In genomic region chr7:123435080-123435700, GRCh38 we compare ENCODE assay signal across 21 cellular contexts.
DNase-seq lines count a peak whose midpoint lies in the region; ATAC-seq, FAIRE-seq and TF ChIP-seq lines count a peak whose summit lies in the region.
"Had no signal": no experiment of that assay in that cellular context is flagged by ENCODE, and none has a peak within 500 bp of the region (broad histone marks: within the 10 kb centered on the region; RNA-seq: fewer than 3 reads in every experiment).

No MANE protein-coding gene starts in this region.

- H3K79me2 ChIP-seq in HepG2 (ENCODE audit: insufficient read depth, low read length) (no peaks in the 10 kb centered on the region), K562 (ENCODE audit: control insufficient read depth, insufficient read depth, low read length) (no peaks in the 10 kb centered on the region)

- FAIRE-seq in HepG2 (lab: Jason Lieb, UNC) (no peak), K562 (lab: Jason Lieb, UNC) (no peak)
- FAIRE-seq: GM12891, GM18507 had no signal

- no peak overlapping the region for H3K9ac ChIP-seq in HepG2 (ENCODE audit: insufficient read depth, low read depth, low read length)
- H3K9ac ChIP-seq in SK-N-MC (ENCODE audit: insufficient read length), result no peak overlapping the region
- no peak overlapping the region for H3K9ac ChIP-seq in K562 (ENCODE audit: insufficient read depth in 1 of 2, low read depth in 2 of 2, low read length in 2 of 2)

- intact Hi-C loops in HepG2 (cut with micrococcal nuclease; ENCODE audit: unreplicated experiment), result no loop called here
- intact Hi-C loops in right lobe of liver (cut with DNase I), result no loop called here
- intact Hi-C loops in K562 (cut with micrococcal nuclease), result no loop called here

- TF ChIP-seq EP300 in HepG2 (IDR thresholded peaks at IDR 0.05; ENCODE audit: low read depth in 2 of 2, low read length in 2 of 2) (no peak), HepG2 (CRISPR knock-in tag; IDR thresholded peaks at IDR 0.05; ENCODE audit: borderline replicate concordance) (no peak), K562 (IDR thresholded peaks at IDR 0.05; ENCODE audit: low read length) (no peak)

- TF ChIP-seq CTCF in HepG2 (CRISPR knock-in tag; IDR thresholded peaks at IDR 0.05), result no peak
- TF ChIP-seq CTCF in right lobe of liver (IDR thresholded peaks at IDR 0.05), result no peak
- no peak for TF ChIP-seq CTCF in K562 (IDR thresholded peaks at IDR 0.05 in 2 of 3, conservative IDR thresholded peaks at IDR 0.05 in 1 of 3; ENCODE audit: insufficient read depth in 2 of 3, low read depth in 1 of 3, low read length in 3 of 3)

- H2AFZ ChIP-seq in HepG2 (ENCODE audit: low read length) (no peak overlapping the region), K562 (ENCODE audit: low read depth, low read length) (no peak overlapping the region)
- H2AFZ ChIP-seq: GM23338 had no signal

- POLR2A ChIA-PET in HepG2 (lab: Yijun Ruan, JAX) (no interaction called here), K562 (lab: Yijun Ruan, JAX) (no interaction called here)

- H3K4me1 ChIP-seq in HepG2 (ENCODE audit: insufficient read depth, low read length) (no peaks in the 10 kb centered on the region), right lobe of liver (no peaks in the 10 kb centered on the region), K562 (replicated peaks in 1 of 2; ENCODE audit: control insufficient read depth in 2 of 2, insufficient read depth in 2 of 2, low read length in 2 of 2) (no peaks in the 10 kb centered on the region)

- TF ChIP-seq RAD21 in HepG2 (CRISPR knock-in tag; IDR thresholded peaks at IDR 0.05) (no peak), K562 (CRISPR knock-in tag; conservative IDR thresholded peaks at IDR 0.05 in 1 of 2, IDR thresholded peaks at IDR 0.05 in 1 of 2) (no peak)

- 19% methylated on average over 4 of the region's 4 CpGs for WGBS in HepG2 (ENCODE audit: low lambda C conversion rate)
- WGBS in right lobe of liver (ENCODE audit: insufficient coverage, low coverage, low lambda C conversion rate, missing lambda C conversion rate), result 60% methylated on average over 4 of the region's 4 CpGs
- WGBS in K562 (ENCODE audit: insufficient coverage, low coverage, missing lambda C conversion rate), result 1% methylated on average over 4 of the region's 4 CpGs

- BruUV-seq in HepG2 (replicated peaks; lab: Mats Ljungman, UMichigan), result no TSS peak
- no TSS peak for BruUV-seq in K562 (replicated peaks; lab: Mats Ljungman, UMichigan)

- H3K4me2 ChIP-seq in HepG2 (ENCODE audit: low read depth, low read length) (no peak overlapping the region), K562 (ENCODE audit: insufficient read depth, low read length) (no peak overlapping the region)
- H3K4me2 ChIP-seq: GM23338 had no signal

- in situ Hi-C loops in HepG2 (cut with HindIII; ENCODE audit: extremely low pct_ligation_motif_present, low pct_unique_long_range_greater_than_20kb) (no loop called here), K562 (cut with MboI) (no loop called here)

- H3K4me3 ChIP-seq in HepG2 (replicated peaks in 1 of 3; ENCODE audit: insufficient read depth in 1 of 3, low read depth in 2 of 3, low read length in 3 of 3) (no peak overlapping the region), right lobe of liver (no peak overlapping the region), SK-N-MC (no peak overlapping the region; the same call in 1 of the 2 replicates), K562 (no peak overlapping the region)
- H3K4me3 ChIP-seq: GM23338 had no signal

- H3K9me1 ChIP-seq in K562 (ENCODE audit: control insufficient read depth, insufficient read depth, low read length), result no peaks in the 10 kb centered on the region

- DNase-seq in HepG2 (ENCODE audit: low spot score), result no peak
- DNase-seq in right lobe of liver, result no peak
- no peak for DNase-seq in SK-N-MC (ENCODE audit: low read depth, low spot score)
- no peak for DNase-seq in K562 (ENCODE audit: extremely low read depth in 1 of 4, low spot score in 3 of 4)
- no peak for DNase-seq in NCI-H2171 (lab: John Stamatoyannopoulos, UW)
- no peak for DNase-seq in NCI-H128 (lab: John Stamatoyannopoulos, UW; ENCODE audit: unreplicated experiment)
- DNase-seq: ACHN; AML-193; C1 segment of cervical spinal cord; Calu3; CD4-positive, alpha-beta memory T cell; COR-L47; DMS53; DMS79 treated with DMSO at 0.1 percent for 48 hours; GF-D8; H9 had no signal

- ATAC-seq in HepG2 (no peak), right lobe of liver (no peak), K562 (no peak)
- ATAC-seq: GM23338, HCT116 had no signal

- CTCF ChIA-PET in HepG2 (lab: Yijun Ruan, JAX; ENCODE audit: low intra/inter-chr PET ratio, low total read pairs), result no interaction called here
- CTCF ChIA-PET in K562 (lab: Yijun Ruan, JAX; ENCODE audit: low intra/inter-chr PET ratio), result no interaction called here

- TF ChIP-seq POLR2A in HepG2 (IDR thresholded peaks at IDR 0.05; ENCODE audit: insufficient read depth in 1 of 2, low read depth in 2 of 2, low read length in 2 of 2) (no peak), right lobe of liver (IDR thresholded peaks at IDR 0.05) (no peak), K562 (conservative IDR thresholded peaks at IDR 0.05) (no peak)

- no peaks in the 10 kb centered on the region; a peak in 1 of 5 replicates for H3K27me3 ChIP-seq in HepG2 (ENCODE audit: control insufficient read depth in 1 of 2, insufficient read depth in 2 of 2, low read length in 2 of 2)
- H3K27me3 ChIP-seq in right lobe of liver, result no peaks in the 10 kb centered on the region
- H3K27me3 ChIP-seq in K562 (ENCODE audit: control insufficient read depth in 2 of 2, insufficient read depth in 2 of 2, low read length in 2 of 2), result no peaks in the 10 kb centered on the region

- no peaks in the 10 kb centered on the region for H3K36me3 ChIP-seq in HepG2 (replicated peaks in 1 of 2; ENCODE audit: control insufficient read depth in 1 of 2, insufficient read depth in 2 of 2, low read length in 2 of 2)
- H3K36me3 ChIP-seq in right lobe of liver, result no peaks in the 10 kb centered on the region
- no peaks in the 10 kb centered on the region for H3K36me3 ChIP-seq in SK-N-MC (ENCODE audit: insufficient read depth, low read length)
- no peaks in the 10 kb centered on the region for H3K36me3 ChIP-seq in K562 (ENCODE audit: control insufficient read depth, insufficient read depth, low read length)

- no peak overlapping the region for H3K27ac ChIP-seq in HepG2 (ENCODE audit: extremely low read length, insufficient read depth, low read length)
- no peak overlapping the region for H3K27ac ChIP-seq in right lobe of liver
- H3K27ac ChIP-seq in SK-N-MC, result peak overlapping the region; percentile 66
- H3K27ac ChIP-seq in K562 (ENCODE audit: extremely low read depth, low read depth, low read length), result no peak overlapping the region
- H3K27ac ChIP-seq: 22Rv1 had no signal

- H4K20me1 ChIP-seq in HepG2 (ENCODE audit: insufficient read depth, low read length) (no peaks in the 10 kb centered on the region), K562 (replicated peaks; ENCODE audit: control insufficient read depth, insufficient read depth, low read length) (no peaks in the 10 kb centered on the region)

- no peaks in the 10 kb centered on the region for H3K9me3 ChIP-seq in HepG2 (ENCODE audit: low read length)
- no peaks in the 10 kb centered on the region for H3K9me3 ChIP-seq in right lobe of liver
- no peaks in the 10 kb centered on the region for H3K9me3 ChIP-seq in SK-N-MC (ENCODE audit: low read depth, low read length)
- no peaks in the 10 kb centered on the region for H3K9me3 ChIP-seq in K562 (replicated peaks; ENCODE audit: control insufficient read depth, insufficient read depth, low read depth, low read length)

TF ChIP-seq in HepG2, 621 proteins besides CTCF, POLR2A, EP300 and RAD21:
- TF ChIP-seq ZMAT5 (CRISPR knock-in tag; IDR thresholded peaks at IDR 0.05; ENCODE audit: borderline replicate concordance, low read depth) (no peak), ZFP82 (CRISPR knock-in tag; IDR thresholded peaks at IDR 0.05; ENCODE audit: borderline replicate concordance) (no peak), MAFF (IDR thresholded peaks at IDR 0.05; ENCODE audit: low read depth, low read length) (peak; percentile 24; the same call in 1 of the 2 replicates), MYNN (CRISPR knock-in tag; IDR thresholded peaks at IDR 0.05; ENCODE audit: low read depth) (no peak), MAFK (conservative IDR thresholded peaks at IDR 0.05 in 1 of 2, IDR thresholded peaks at IDR 0.05 in 1 of 2; ENCODE audit: low read length in 2 of 2) (peak; percentile 47 to 60; a peak in 3 of 4 replicates), BRCA1 (CRISPR knock-in tag; IDR thresholded peaks at IDR 0.05) (no peak), KDM2A (CRISPR knock-in tag; IDR thresholded peaks at IDR 0.05; ENCODE audit: borderline replicate concordance, low read depth) (no peak), ZFY (CRISPR knock-in tag; IDR thresholded peaks at IDR 0.05) (no peak), STAG1 (CRISPR knock-in tag; IDR thresholded peaks at IDR 0.05) (no peak)

TF ChIP-seq in K562, 482 proteins besides CTCF, POLR2A, EP300 and RAD21 (continues in another document):
- TF ChIP-seq ZNF274 (IDR thresholded peaks at IDR 0.05; ENCODE audit: borderline replicate concordance, low read depth, low read length), result no peak
- no peak for TF ChIP-seq SIN3A (IDR thresholded peaks at IDR 0.05; ENCODE audit: borderline replicate concordance in 2 of 2, control insufficient read depth in 1 of 2, low read depth in 2 of 2, low read length in 2 of 2)
- TF ChIP-seq C11orf30 (IDR thresholded peaks at IDR 0.05; ENCODE audit: low read depth), result peak; percentile 30; the same call in 1 of the 2 replicates
- TF ChIP-seq ZNF347 (CRISPR knock-in tag; IDR thresholded peaks at IDR 0.05; ENCODE audit: low read depth), result no peak
- TF ChIP-seq POLR2B (IDR thresholded peaks at IDR 0.05; ENCODE audit: low read depth, partially characterized antibody), result no peak
- TF ChIP-seq MIER1 (IDR thresholded peaks at IDR 0.05; ENCODE audit: low read depth), result no peak
- no peak for TF ChIP-seq CCAR2 (IDR thresholded peaks at IDR 0.05; ENCODE audit: low read depth, low read length)
- TF ChIP-seq ZNF239 (CRISPR knock-in tag; IDR thresholded peaks at IDR 0.05), result no peak
- no peak for TF ChIP-seq ZNF785 (CRISPR knock-in tag; IDR thresholded peaks at IDR 0.05)
- TF ChIP-seq CTCFL (IDR thresholded peaks at IDR 0.05; ENCODE audit: borderline replicate concordance, insufficient read depth, low read depth, low read length, poor library complexity, severe bottlenecking), result no peak

Comparison
In these comparisons a context has a peak if more than half of its experiments do, and no peak if none do; other contexts are left out.
1. Of the 241 proteins assayed by ChIP-seq in both HepG2 and K562: peak only in HepG2: MAFF and MAFK; only in K562: MAFG; in both: none; in neither: 238.